ENCODE assay signal across 16 cellular contexts in the genomic region with DNA sequence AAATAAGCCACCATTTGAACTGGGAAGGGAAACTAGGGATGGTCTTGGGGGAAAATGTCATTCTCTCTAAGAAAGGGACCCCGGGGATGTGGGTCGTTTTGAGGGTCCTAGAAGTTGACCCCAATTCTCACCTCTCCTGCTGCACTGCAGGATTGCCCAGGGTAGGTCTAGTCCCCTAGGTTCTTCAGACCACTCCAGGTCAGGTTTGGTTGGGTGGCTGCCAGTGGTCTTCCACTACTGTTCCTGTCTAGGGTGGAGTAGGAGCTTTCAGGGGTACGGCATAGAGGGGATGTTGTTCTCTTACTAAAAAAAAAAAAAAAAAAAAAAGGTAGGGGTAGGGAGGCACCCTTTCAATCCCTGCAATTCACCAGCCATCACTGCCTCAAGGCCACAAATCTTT. TPM values are rescaled to one million over a fixed set of nuclear protein-coding genes. Genes with fewer than 3 reads are reported as not detected.
DNase-seq lines count a peak whose midpoint lies in the region; ATAC-seq and TF ChIP-seq lines count a peak whose summit lies in the region.
"Had no signal": no experiment of that assay in that cellular context is flagged by ENCODE, and none has a peak within 500 bp of the region (broad histone marks: within the 10 kb centered on the region; RNA-seq: fewer than 3 reads in every experiment).

No MANE protein-coding gene starts in this region.

- H3K36me3 Mint-ChIP-seq in IgD-negative memory B cell (peaks cover 1% of the 10 kb centered on the region), MCF 10A (ENCODE audit: insufficient read depth, unreplicated experiment) (no peaks in the 10 kb centered on the region), nephron progenitor cell (ENCODE audit: low read depth) (peaks cover 24% of the 10 kb centered on the region)
- H3K36me3 Mint-ChIP-seq: activated naive CD8-positive, alpha-beta T cell treated with anti-CD3 and anti-CD28 coated beads, Interleukin-2, amount 10 ng/mL, durations not matched to agents 7 days and 5 days had no signal

- H3K27ac Mint-ChIP-seq in IgD-negative memory B cell (peak overlapping the region; percentile 23 to 93 (median 71)), MCF 10A (ENCODE audit: low read depth, unreplicated experiment) (peak overlapping the region; percentile 98), nephron progenitor cell (peak overlapping the region; percentile 97)
- H3K27ac Mint-ChIP-seq: activated naive CD8-positive, alpha-beta T cell treated with anti-CD3 and anti-CD28 coated beads, Interleukin-2, amount 10 ng/mL, durations not matched to agents 7 days and 5 days; activated T-cell treated with anti-CD3 and anti-CD28 coated beads, Interleukin-2, amount 50 U/mL, for 24 hours had no signal

- H3K4me1 Mint-ChIP-seq in IgD-negative memory B cell (peaks cover 5 to 27% (median 12%) of the 10 kb centered on the region in 3 donors), MCF 10A (ENCODE audit: insufficient read depth, unreplicated experiment) (peaks cover 14% of the 10 kb centered on the region), nephron progenitor cell (peaks cover 55% of the 10 kb centered on the region)

- DNase-seq in MCF 10A (ENCODE audit: unreplicated experiment) (no peak), nephron progenitor cell (no peak), RPMI8226 (no peak), Right ventricle myocardium inferior (ENCODE audit: missing footprints) (no peak), SIG-M5 (lab: John Stamatoyannopoulos, UW) (no peak)
- DNase-seq: activated naive CD8-positive, alpha-beta T cell treated with anti-CD3 and anti-CD28 coated beads, Interleukin-2, amount 10 ng/mL, durations not matched to agents 7 days and 5 days; activated T-cell treated with anti-CD3 and anti-CD28 coated beads, Interleukin-2, amount 50 U/mL, for 24 hours; Calu3; GDM1; NCI-H2029; NCI-H82 had no signal

- TF ChIP-seq CTCF in 22Rv1 (IDR thresholded peaks at IDR 0.05) = no peak
- TF ChIP-seq CTCF in MCF 10A (IDR thresholded peaks at IDR 0.05; ENCODE audit: unreplicated experiment) = no peak
- no peak for TF ChIP-seq CTCF in nephron progenitor cell (IDR thresholded peaks at IDR 0.05)

- POLR2A ChIA-PET in MCF 10A (lab: Yijun Ruan, JAX) = interaction anchor here (0.5 to 3.9 kb wide), 20 partner anchors 9 to 979 kb away, joined by 3 to 37 read pairs (median 5); a partner anchor contains a TSS

- ATAC-seq in Right ventricle myocardium inferior (no peak), HG02938 (IDR thresholded peaks at IDR 0.05; ENCODE audit: unreplicated experiment) (no peak)

- intact Hi-C loops in MCF 10A (cut with micrococcal nuclease) = no loop called here
- intact Hi-C loops in Right ventricle myocardium inferior (cut with DNase I) = no loop called here

- H3K4me3 Mint-ChIP-seq in IgD-negative memory B cell (peak overlapping the region in 1 of 4 donors; percentile 76), MCF 10A (ENCODE audit: unreplicated experiment) (peak overlapping the region; percentile 98), nephron progenitor cell (peak overlapping the region; percentile 91)
- H3K4me3 Mint-ChIP-seq: activated naive CD8-positive, alpha-beta T cell treated with anti-CD3 and anti-CD28 coated beads, Interleukin-2, amount 10 ng/mL, durations not matched to agents 7 days and 5 days; activated T-cell treated with anti-CD3 and anti-CD28 coated beads, Interleukin-2, amount 50 U/mL, for 24 hours had no signal

- no TSS peak for BruUV-seq in MCF 10A (replicated peaks; lab: Mats Ljungman, UMichigan)

- peak overlapping the region; percentile 83 for H3K27ac ChIP-seq in 22Rv1

- CTCF ChIA-PET in MCF 10A (lab: Yijun Ruan, JAX) = interaction anchor here (0.6 to 2.2 kb wide), 11 partner anchors 11 to 272 kb away, joined by 3 to 22 read pairs (median 4); a partner anchor contains a TSS

- H3K27me3 Mint-ChIP-seq in IgD-negative memory B cell (peaks cover 49% of the 10 kb centered on the region), MCF 10A (ENCODE audit: insufficient read depth, unreplicated experiment) (no peaks in the 10 kb centered on the region), nephron progenitor cell (ENCODE audit: low read depth, poor library complexity) (peaks cover 6% of the 10 kb centered on the region)

- H3K9me3 Mint-ChIP-seq in IgD-negative memory B cell (peaks cover 0 to 2% (median 0%) of the 10 kb centered on the region in 3 donors), MCF 10A (ENCODE audit: unreplicated experiment) (no peaks in the 10 kb centered on the region), nephron progenitor cell (no peaks in the 10 kb centered on the region)
- H3K9me3 Mint-ChIP-seq: activated naive CD8-positive, alpha-beta T cell treated with anti-CD3 and anti-CD28 coated beads, Interleukin-2, amount 10 ng/mL, durations not matched to agents 7 days and 5 days; activated T-cell treated with anti-CD3 and anti-CD28 coated beads, Interleukin-2, amount 50 U/mL, for 24 hours had no signal

RNA-seq across cellular contexts. Expression of a gene that starts 7.3 kb away (rescaled TPM):
- polyA plus RNA-seq in IgD-negative memory B cell = not detected
- total RNA-seq in MCF 10A (2022) (6.0 and 6.9 TPM in 2 replicates), Right ventricle myocardium inferior (not detected)
- total RNA-seq: activated naive CD8-positive, alpha-beta T cell treated with anti-CD3 and anti-CD28 coated beads, Interleukin-2, amount 10 ng/mL, durations not matched to agents 7 days and 5 days; chondrocyte; mucosa of gallbladder had no signal

RNA-seq across cellular contexts. Expression of a gene that starts 12.2 kb away (rescaled TPM):
- polyA plus RNA-seq in IgD-negative memory B cell = not detected
- total RNA-seq in MCF 10A (2022) (7.1 and 11.5 TPM in 2 replicates), Right ventricle myocardium inferior (0.41 TPM)
- total RNA-seq: activated naive CD8-positive, alpha-beta T cell treated with anti-CD3 and anti-CD28 coated beads, Interleukin-2, amount 10 ng/mL, durations not matched to agents 7 days and 5 days; chondrocyte had no signal

RNA-seq across cellular contexts. Expression of a gene that starts 16.1 kb away (rescaled TPM):
- polyA plus RNA-seq in IgD-negative memory B cell = not detected
- total RNA-seq in MCF 10A (2022) = 5.2 and 6.0 TPM in 2 replicates
- total RNA-seq in Right ventricle myocardium inferior = not detected
- total RNA-seq: activated naive CD8-positive, alpha-beta T cell treated with anti-CD3 and anti-CD28 coated beads, Interleukin-2, amount 10 ng/mL, durations not matched to agents 7 days and 5 days; chondrocyte; mucosa of gallbladder had no signal

RNA-seq across cellular contexts. Expression of a gene that starts 16.8 kb away (rescaled TPM):
- polyA plus RNA-seq in IgD-negative memory B cell = not detected
- total RNA-seq in MCF 10A (2022) = 0.74 TPM in 1 of 2 replicates, not detected in the other
- total RNA-seq in Right ventricle myocardium inferior = not detected
- total RNA-seq: activated naive CD8-positive, alpha-beta T cell treated with anti-CD3 and anti-CD28 coated beads, Interleukin-2, amount 10 ng/mL, durations not matched to agents 7 days and 5 days; Calu3; chondrocyte; mucosa of gallbladder had no signal

RNA-seq across cellular contexts. Expression of a gene that starts 31.1 kb away (rescaled TPM):
- polyA plus RNA-seq in IgD-negative memory B cell = not detected
- total RNA-seq in MCF 10A (2022) (not detected in 2 replicates), Right ventricle myocardium inferior (not detected)
- total RNA-seq: activated naive CD8-positive, alpha-beta T cell treated with anti-CD3 and anti-CD28 coated beads, Interleukin-2, amount 10 ng/mL, durations not matched to agents 7 days and 5 days; chondrocyte; mucosa of gallbladder had no signal
